11 cellular contexts compared by ENCODE assay signal in the genomic region with DNA sequence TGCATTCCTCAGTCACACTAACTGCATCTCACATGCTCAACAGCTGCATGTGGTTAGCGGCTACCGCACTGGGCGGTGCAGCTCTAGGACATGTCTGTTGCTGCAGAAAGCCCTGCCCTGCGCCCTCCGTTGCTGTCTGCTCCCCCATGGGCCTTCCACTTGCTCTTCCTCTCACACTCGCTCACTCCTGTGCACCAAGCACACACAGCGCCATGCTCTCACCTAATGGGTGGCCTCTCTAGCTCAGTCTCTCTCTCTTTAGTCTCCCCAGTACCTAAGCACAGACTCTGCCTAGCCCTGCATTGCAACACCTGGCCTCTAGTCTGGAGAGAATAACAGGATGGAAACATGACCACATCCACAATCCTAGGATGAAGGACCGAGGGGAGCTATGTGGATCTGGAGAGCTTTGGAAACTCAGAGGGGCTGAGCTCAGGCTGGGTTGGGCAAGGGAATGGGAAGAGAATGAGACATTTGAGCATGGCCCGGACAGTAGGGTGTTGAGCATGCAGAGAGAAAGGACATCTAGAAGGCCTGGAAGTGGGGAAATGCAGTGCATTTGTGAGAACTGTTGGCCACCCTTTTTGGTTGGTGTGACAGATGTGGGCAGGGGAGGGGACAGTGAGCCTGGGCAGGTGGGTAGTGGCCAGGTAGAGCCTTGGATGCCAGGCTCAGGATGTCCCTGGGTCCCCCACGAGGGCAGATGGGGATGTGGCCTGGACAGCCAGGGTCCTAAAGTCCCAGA. TPM values are rescaled to one million over a fixed set of nuclear protein-coding genes. Genes with fewer than 3 reads are reported as not detected.
DNase-seq lines count a peak whose midpoint lies in the region; ATAC-seq and TF ChIP-seq lines count a peak whose summit lies in the region.
"Had no signal": no experiment of that assay in that cellular context is flagged by ENCODE, and none has a peak within 500 bp of the region (broad histone marks: within the 10 kb centered on the region; RNA-seq: fewer than 3 reads in every experiment).

No MANE protein-coding gene starts in this region.

- peaks cover 22 to 39% (median 28%) of the 10 kb centered on the region in 7 donors for H3K4me1 Mint-ChIP-seq in naive thymus-derived CD4-positive, alpha-beta T cell

- no peak for ATAC-seq in naive thymus-derived CD4-positive, alpha-beta T cell
- ATAC-seq in GM21423 (IDR thresholded peaks at IDR 0.05; ENCODE audit: unreplicated experiment) = no peak
- ATAC-seq in HG03342 (IDR thresholded peaks at IDR 0.05; ENCODE audit: unreplicated experiment) = no peak
- ATAC-seq: natural killer cell treated with Interleukin-12 subunit alpha and Interleukin-12 subunit beta and Interleukin-15 and Interleukin-18, amount 100 ng/mL, for 72 hours had no signal

- intact Hi-C loops in naive thymus-derived CD4-positive, alpha-beta T cell (cut with micrococcal nuclease) = no loop called here

- H3K27ac Mint-ChIP-seq in naive thymus-derived CD4-positive, alpha-beta T cell = peak overlapping the region in 5 of 9 donors; percentile 0 to 53 (median 23)
- H3K27ac Mint-ChIP-seq: natural killer cell treated with Interleukin-12 subunit alpha and Interleukin-12 subunit beta and Interleukin-15 and Interleukin-18, amount 100 ng/mL, for 72 hours had no signal

- no peaks in the 10 kb centered on the region for H3K27me3 Mint-ChIP-seq in naive thymus-derived CD4-positive, alpha-beta T cell

- in situ Hi-C loops in astrocyte of the cerebellum (cut with HindIII; ENCODE audit: low sequenced_read_pairs) = no loop called here

- peak; percentile 10 for TF ChIP-seq CTCF in astrocyte of the cerebellum (IDR thresholded peaks at IDR 0.05; ENCODE audit: low read depth, low read length, missing control alignments)

- no peak overlapping the region for H3K27ac ChIP-seq in naive thymus-derived CD4-positive, alpha-beta T cell (ENCODE audit: low read depth, low read length)

- H3K27me3 ChIP-seq in naive thymus-derived CD4-positive, alpha-beta T cell (ENCODE audit: control insufficient read depth in 2 of 2, insufficient read depth in 2 of 2, low read length in 2 of 2) = no peaks in the 10 kb centered on the region

- DNase-seq in EH (ENCODE audit: low read depth) (peak; percentile 86), astrocyte of the cerebellum (ENCODE audit: low read depth) (no peak), SW 1271 (lab: John Stamatoyannopoulos, UW) (no peak)
- DNase-seq in naive thymus-derived CD4-positive, alpha-beta T cell = no peak
- DNase-seq: amniotic stem cell, GOT3, NCI-H1930 had no signal

- POLR2A ChIA-PET in naive thymus-derived CD4-positive, alpha-beta T cell (lab: Charles Lee) = no interaction called here

- peaks cover 0 to 1% (median 0%) of the 10 kb centered on the region in 11 donors for H3K9me3 Mint-ChIP-seq in naive thymus-derived CD4-positive, alpha-beta T cell
- H3K9me3 Mint-ChIP-seq: natural killer cell treated with Interleukin-12 subunit alpha and Interleukin-12 subunit beta and Interleukin-15 and Interleukin-18, amount 100 ng/mL, for 72 hours had no signal

- no peak overlapping the region for H3K4me3 Mint-ChIP-seq in naive thymus-derived CD4-positive, alpha-beta T cell

- CTCF ChIA-PET in naive thymus-derived CD4-positive, alpha-beta T cell (lab: Charles Lee) = interaction anchor here (1.1 to 1.5 kb wide), 2 partner anchors 20 to 43 kb away, joined by 3 read pairs; no protein-coding TSS in a partner anchor

- H3K4me1 ChIP-seq in naive thymus-derived CD4-positive, alpha-beta T cell (ENCODE audit: control insufficient read depth in 2 of 2, insufficient read depth in 2 of 2, low read length in 2 of 2) = peaks cover 7 to 15% of the 10 kb centered on the region in 2 donors

- no peaks in the 10 kb centered on the region for H3K36me3 Mint-ChIP-seq in naive thymus-derived CD4-positive, alpha-beta T cell
- H3K36me3 Mint-ChIP-seq: natural killer cell treated with Interleukin-12 subunit alpha and Interleukin-12 subunit beta and Interleukin-15 and Interleukin-18, amount 100 ng/mL, for 72 hours had no signal

- H3K9me3 ChIP-seq in naive thymus-derived CD4-positive, alpha-beta T cell (ENCODE audit: control insufficient read depth in 2 of 3, low read length in 3 of 3) = no peaks in the 10 kb centered on the region

- no peak overlapping the region for H3K4me3 ChIP-seq in astrocyte of the cerebellum (ENCODE audit: low read depth, low read length)
- no peak overlapping the region for H3K4me3 ChIP-seq in naive thymus-derived CD4-positive, alpha-beta T cell (ENCODE audit: low read length)

- no peaks in the 10 kb centered on the region for H3K36me3 ChIP-seq in naive thymus-derived CD4-positive, alpha-beta T cell (ENCODE audit: control insufficient read depth in 2 of 3, insufficient read depth in 3 of 3, low read length in 3 of 3)

RNA-seq across cellular contexts. Expression of gene SGCA, which starts 16.0 kb away (rescaled TPM):
- under 1 TPM in 1 of 5 experiments, not detected in 4; 0.69 TPM for total RNA-seq in naive thymus-derived CD4-positive, alpha-beta T cell
- not detected for polyA plus RNA-seq in naive thymus-derived CD4-positive, alpha-beta T cell
- total RNA-seq: glomerular endothelial cell had no signal

RNA-seq across cellular contexts. Expression of gene COL1A1, which starts 19.7 kb away (rescaled TPM):
- total RNA-seq in naive thymus-derived CD4-positive, alpha-beta T cell = 10 to 100 TPM in 1 of 5 experiments, 1 to 10 TPM in 3, under 1 TPM in 1; 0.36 to 12.6 (median 1.2) TPM
- polyA plus RNA-seq in naive thymus-derived CD4-positive, alpha-beta T cell = not detected

RNA-seq across cellular contexts. Expression of gene PPP1R9B, which starts 31.3 kb away (rescaled TPM):
- total RNA-seq in naive thymus-derived CD4-positive, alpha-beta T cell = 100 to 1,000 TPM in 2 of 5 experiments, 10 to 100 TPM in 3; 63.1 to 142 (median 69.1) TPM
- polyA plus RNA-seq in naive thymus-derived CD4-positive, alpha-beta T cell = under 1 TPM; 0.63 to 0.72 TPM

RNA-seq across cellular contexts. Expression of gene SAMD14, which starts 51.8 kb away (rescaled TPM):
- under 1 TPM in 2 of 5 experiments, not detected in 3; 0.70 to 0.78 TPM for total RNA-seq in naive thymus-derived CD4-positive, alpha-beta T cell
- polyA plus RNA-seq in naive thymus-derived CD4-positive, alpha-beta T cell = not detected
